1 cellular context compared by ENCODE assay signal in genomic region chr1:37859507-37860345, GRCh38.
TF ChIP-seq lines count a peak whose summit lies in the region.

Gene MTF1 (minus strand): TSS chr1:37859592. CDS start chr1:37857658, 1,934 bp downstream.

TF ChIP-seq in HepG2, 621 proteins besides CTCF, POLR2A, EP300 and RAD21 (continued from another document and continues in another):
- TF ChIP-seq GRHL1 (CRISPR knock-in tag; conservative IDR thresholded peaks at IDR 0.05) (no peak), ZNF878 (CRISPR knock-in tag; IDR thresholded peaks at IDR 0.05) (no peak), NFAT5 (CRISPR knock-in tag; IDR thresholded peaks at IDR 0.05) (peak; percentile 68; the same call in 1 of the 2 replicates), MIER3 (CRISPR knock-in tag; IDR thresholded peaks at IDR 0.05; ENCODE audit: borderline replicate concordance) (peak; percentile 46; the same call in 1 of the 2 replicates), SAFB2 (CRISPR knock-in tag; IDR thresholded peaks at IDR 0.05; ENCODE audit: borderline replicate concordance, low read depth) (no peak), ZBTB26 (CRISPR knock-in tag; IDR thresholded peaks at IDR 0.05; ENCODE audit: borderline replicate concordance) (no peak), PAWR (CRISPR knock-in tag; IDR thresholded peaks at IDR 0.05; ENCODE audit: borderline replicate concordance) (0 out of 2 replicates have a peak, but pooled peaks have one; percentile 65), ZNF598 (CRISPR knock-in tag; IDR thresholded peaks at IDR 0.05; ENCODE audit: borderline replicate concordance) (0 out of 2 replicates have a peak, but pooled peaks have one; percentile 29), ZSCAN20 (CRISPR knock-in tag; IDR thresholded peaks at IDR 0.05; ENCODE audit: borderline replicate concordance) (no peak), MED13 (CRISPR knock-in tag; IDR thresholded peaks at IDR 0.05) (0 out of 2 replicates have a peak, but pooled peaks have one; percentile 7), ZBTB4 (CRISPR knock-in tag; IDR thresholded peaks at IDR 0.05; ENCODE audit: borderline replicate concordance) (peak; percentile 83), SRSF1 (optimal IDR thresholded peaks at IDR 0.05; ENCODE audit: low read depth, low read length) (peak; percentile 77), SMAD9 (CRISPR knock-in tag; IDR thresholded peaks at IDR 0.05) (no peak), ZBTB7B (CRISPR knock-in tag; IDR thresholded peaks at IDR 0.05) (peak; percentile 48; the same call in 1 of the 2 replicates), MEF2D (CRISPR knock-in tag; IDR thresholded peaks at IDR 0.05) (0 out of 2 replicates have a peak, but pooled peaks have one; percentile 56), ZNF230 (CRISPR knock-in tag; IDR thresholded peaks at IDR 0.05) (peak; percentile 86), RNF219 (CRISPR knock-in tag; IDR thresholded peaks at IDR 0.05) (no peak; the same call in 1 of the 2 replicates), XRCC5 (optimal IDR thresholded peaks at IDR 0.05; ENCODE audit: low read length) (peak; percentile 81), HOXA5 (CRISPR knock-in tag; IDR thresholded peaks at IDR 0.05) (no peak), HNF4G (IDR thresholded peaks at IDR 0.05; ENCODE audit: borderline replicate concordance, low read depth, low read length) (no peak), HNF4G (CRISPR knock-in tag; IDR thresholded peaks at IDR 0.05; ENCODE audit: borderline replicate concordance, low read depth) (0 out of 2 replicates have a peak, but pooled peaks have one; percentile 19), MEIS2 (CRISPR knock-in tag; IDR thresholded peaks at IDR 0.05) (peak; percentile 30; the same call in 1 of the 2 replicates), ZNF782 (CRISPR knock-in tag; IDR thresholded peaks at IDR 0.05; ENCODE audit: borderline replicate concordance) (peak; percentile 88; the same call in 1 of the 2 replicates), ELF3 (CRISPR knock-in tag; IDR thresholded peaks at IDR 0.05) (peak; percentile 42; the same call in 1 of the 2 replicates), SYNCRIP (IDR thresholded peaks at IDR 0.05; ENCODE audit: insufficient read depth, low read depth, low read length) (no peak), ZBTB43 (CRISPR knock-in tag; conservative IDR thresholded peaks at IDR 0.05) (no peak), ATF2 (CRISPR knock-in tag; IDR thresholded peaks at IDR 0.05) (peak; percentile 37; the same call in 1 of the 2 replicates), ARNTL (CRISPR knock-in tag; IDR thresholded peaks at IDR 0.05) (no peak), ZNF282 (IDR thresholded peaks at IDR 0.05; ENCODE audit: partially characterized antibody) (no peak), GPBP1L1 (CRISPR knock-in tag; IDR thresholded peaks at IDR 0.05) (no peak), HNF1A (IDR thresholded peaks at IDR 0.05; ENCODE audit: low read depth) (no peak), HNF1A (CRISPR knock-in tag; IDR thresholded peaks at IDR 0.05; ENCODE audit: borderline replicate concordance) (peak; percentile 57), ZNF616 (CRISPR knock-in tag; IDR thresholded peaks at IDR 0.05; ENCODE audit: low read depth) (peak; percentile 25)
